1 cellular context compared by ENCODE assay signal in the genomic region with DNA sequence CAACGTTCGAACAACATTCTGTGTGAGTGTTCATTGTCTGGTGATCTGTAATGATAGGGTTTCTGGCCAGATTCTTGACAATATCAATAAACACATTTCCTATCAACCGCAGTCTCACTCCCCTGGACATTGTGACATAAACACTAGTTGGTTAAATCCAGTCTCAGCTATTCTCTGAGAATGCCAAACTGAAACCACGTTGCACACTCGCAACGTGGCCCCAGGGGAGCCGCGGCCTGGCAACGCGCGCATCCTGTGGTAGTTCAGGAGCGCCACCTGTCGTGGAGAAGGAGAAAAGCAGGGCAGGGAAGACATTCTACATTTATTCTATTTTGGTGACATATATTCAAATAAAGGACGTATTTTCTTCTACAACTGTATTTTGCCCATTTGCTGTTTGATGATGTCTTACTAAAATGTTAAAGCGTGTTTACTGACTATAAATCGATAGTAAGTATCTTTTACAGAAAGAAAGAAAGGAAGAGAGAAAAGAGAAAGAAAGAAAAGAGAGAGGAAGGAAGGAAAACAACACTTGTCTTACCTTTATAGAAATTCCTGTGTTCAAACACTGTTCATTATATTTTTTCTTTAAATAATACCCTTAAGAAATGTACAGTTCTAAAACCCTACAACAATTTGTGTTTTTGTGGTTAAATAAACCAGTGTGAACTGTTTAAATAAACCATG.
TF ChIP-seq lines count a peak whose summit lies in the region.

No MANE protein-coding gene starts in this region.

TF ChIP-seq in H1, 55 proteins besides CTCF, POLR2A, EP300 and RAD21 (continued from another document):
- TF ChIP-seq RNF2 (IDR thresholded peaks at IDR 0.05; ENCODE audit: borderline replicate concordance, low read depth, low read length, missing control alignments, poor library complexity, severe bottlenecking), result no peak
- 0 out of 2 replicates have a peak, but pooled peaks have one; percentile 1 for TF ChIP-seq CEBPB (IDR thresholded peaks at IDR 0.05; ENCODE audit: low read depth, low read length)
- TF ChIP-seq RXRA (IDR thresholded peaks at IDR 0.05; ENCODE audit: insufficient read depth, low read depth, low read length), result no peak
- TF ChIP-seq TAF1 (IDR thresholded peaks at IDR 0.05; ENCODE audit: low read depth, low read length), result no peak
- no peak for TF ChIP-seq SP4 (IDR thresholded peaks at IDR 0.05; ENCODE audit: low read length)
